Comparison of ENCODE assay signal across 9 cellular contexts in genomic region chr11:130636672-130637463, GRCh38.
A peak's percentile ranks its signal among the peaks of the same experiment; 100 is the strongest.
DNase-seq lines count a peak whose midpoint lies in the region; ATAC-seq and TF ChIP-seq lines count a peak whose summit lies in the region.
"Had no signal": no experiment of that assay in that cellular context is flagged by ENCODE, and none has a peak within 500 bp of the region (broad histone marks: within the 10 kb centered on the region; RNA-seq: fewer than 3 reads in every experiment).

No MANE protein-coding gene starts in this region.

- TF ChIP-seq CTCF in mammary epithelial cell (conservative IDR thresholded peaks at IDR 0.05 in 1 of 2, IDR thresholded peaks at IDR 0.05 in 1 of 2; ENCODE audit: extremely low read depth in 1 of 2, insufficient read depth in 1 of 2, low read depth in 1 of 2, low read length in 2 of 2) (no peak), upper lobe of right lung (IDR thresholded peaks at IDR 0.05) (no peak)

- POLR2A ChIA-PET in activated CD4-positive, alpha-beta T cell treated with anti-CD3 and anti-CD28 coated beads for 36 hours (lab: Charles Lee), result no interaction called here

- no peaks in the 10 kb centered on the region for H3K36me3 Mint-ChIP-seq in activated CD4-positive, alpha-beta T cell treated with anti-CD3 and anti-CD28 coated beads for 36 hours (ENCODE audit: low read depth)

- intact Hi-C loops in activated CD4-positive, alpha-beta T cell treated with anti-CD3 and anti-CD28 coated beads for 36 hours (cut with DNase I, micrococcal nuclease), result loop anchor here in 1 of 2 experiments (10.0 kb wide), 1 partner anchor 202 kb away; no protein-coding TSS in a partner anchor
- intact Hi-C loops in mammary epithelial cell (cut with micrococcal nuclease), result loop anchor here (2.0 to 10.0 kb wide), 3 partner anchors 36 to 210 kb away; no protein-coding TSS in a partner anchor
- intact Hi-C loops in upper lobe of right lung (cut with DNase I), result no loop called here

- BruUV-seq in mammary epithelial cell (replicated peaks; lab: Mats Ljungman, UMichigan), result no TSS peak

- H3K27ac Mint-ChIP-seq in activated CD4-positive, alpha-beta T cell treated with anti-CD3 and anti-CD28 coated beads for 36 hours, result no peak overlapping the region

- no peaks in the 10 kb centered on the region for H3K36me3 ChIP-seq in mammary epithelial cell (ENCODE audit: insufficient read depth, low read length)
- no peaks in the 10 kb centered on the region for H3K36me3 ChIP-seq in upper lobe of right lung
- H3K36me3 ChIP-seq: thoracic aorta had no signal

- in situ Hi-C loops in mammary epithelial cell (cut with MboI; ENCODE audit: low sequenced_read_pairs in 2 of 2), result no loop called here

- H4K20me1 ChIP-seq in mammary epithelial cell (ENCODE audit: insufficient read depth, low read length), result no peaks in the 10 kb centered on the region

- peaks cover 4% of the 10 kb centered on the region for H3K4me1 Mint-ChIP-seq in activated CD4-positive, alpha-beta T cell treated with anti-CD3 and anti-CD28 coated beads for 36 hours

- peak; percentile 69 for ATAC-seq in activated CD4-positive, alpha-beta T cell treated with anti-CD3 and anti-CD28 coated beads for 36 hours
- ATAC-seq in HG03575 (IDR thresholded peaks at IDR 0.05; ENCODE audit: extremely low read depth, insufficient number of reproducible peaks, low FRiP score, unreplicated experiment) (peak; percentile 43), upper lobe of right lung (peak; percentile 54)

- peak overlapping the region; percentile 71 for H3K4me2 ChIP-seq in mammary epithelial cell (ENCODE audit: insufficient read depth, low read depth, low read length)

- H3K9me3 ChIP-seq in mammary epithelial cell (replicated peaks; ENCODE audit: insufficient read depth, low read length), result no peaks in the 10 kb centered on the region
- H3K9me3 ChIP-seq in upper lobe of right lung, result no peaks in the 10 kb centered on the region
- H3K9me3 ChIP-seq: thoracic aorta had no signal

- peak overlapping the region; percentile 90 for H3K27ac ChIP-seq in mammary epithelial cell (ENCODE audit: insufficient read depth, low read depth, low read length)
- peak overlapping the region; percentile 1 for H3K27ac ChIP-seq in upper lobe of right lung
- H3K27ac ChIP-seq: thoracic aorta had no signal

- H3K4me1 ChIP-seq in mammary epithelial cell (ENCODE audit: insufficient read depth, low read length) (peaks cover 50% of the 10 kb centered on the region), upper lobe of right lung (peaks cover 16% of the 10 kb centered on the region)

- CTCF ChIA-PET in activated CD4-positive, alpha-beta T cell treated with anti-CD3 and anti-CD28 coated beads for 36 hours (lab: Charles Lee), result interaction anchor here (1.6 kb wide), 1 partner anchor 225 kb away, joined by 3 read pairs; no protein-coding TSS in a partner anchor
- CTCF ChIA-PET in mammary epithelial cell (lab: Charles Lee; ENCODE audit: low non-redundant PET), result no interaction called here

- H3K27me3 ChIP-seq in mammary epithelial cell (ENCODE audit: insufficient read depth, low read length), result no peaks in the 10 kb centered on the region
- H3K27me3 ChIP-seq in upper lobe of right lung, result no peaks in the 10 kb centered on the region

- dilution Hi-C loops in mammary epithelial cell (cut with HindIII; ENCODE audit: low sequenced_read_pairs), result loop anchor here (5.0 kb wide), 2 partner anchors 35 to 40 kb away; no protein-coding TSS in a partner anchor

- peak overlapping the region; percentile 18 for H2AFZ ChIP-seq in mammary epithelial cell (ENCODE audit: low read depth, low read length)

- H3K9ac ChIP-seq in mammary epithelial cell (ENCODE audit: insufficient read depth, low read length), result peak overlapping the region; percentile 82

- H3K4me3 Mint-ChIP-seq in activated CD4-positive, alpha-beta T cell treated with anti-CD3 and anti-CD28 coated beads for 36 hours, result no peak overlapping the region

- H3K4me3 ChIP-seq in mammary epithelial cell (replicated peaks in 1 of 3; ENCODE audit: insufficient read depth in 1 of 3, low read depth in 2 of 3, low read length in 3 of 3) (no peak overlapping the region), upper lobe of right lung (no peak overlapping the region)
- H3K4me3 ChIP-seq: thoracic aorta had no signal

- DNase-seq in activated CD4-positive, alpha-beta T cell treated with anti-CD3 and anti-CD28 coated beads for 36 hours, result no peak
- no peak for DNase-seq in activated CD4-positive, alpha-beta T cell treated with anti-CD3 and anti-CD28 coated beads, Interleukin-2, amount 50 U/mL, for 4 hours
- peak; percentile 95 for DNase-seq in mammary epithelial cell
- DNase-seq in upper lobe of right lung, result no peak
- DNase-seq in SIG-M5 treated with dmso at 0.1 percent for 504 hours (lab: John Stamatoyannopoulos, UW; ENCODE audit: unreplicated experiment), result no peak
- no peak for DNase-seq in NCI-H1048 (lab: John Stamatoyannopoulos, UW)
- DNase-seq in stimulated activated CD4-positive, alpha-beta T cell treated with anti-CD3 and anti-CD28 coated beads, Interleukin-4, amount 100 ng/mL, for 24 hours, result no peak

- H3K9me3 Mint-ChIP-seq in activated CD4-positive, alpha-beta T cell treated with anti-CD3 and anti-CD28 coated beads for 36 hours (ENCODE audit: low read depth), result no peaks in the 10 kb centered on the region

- WGBS in mammary epithelial cell (ENCODE audit: low coverage, missing lambda C conversion rate), result 15% methylated on average over 10 of the region's 10 CpGs

- no peaks in the 10 kb centered on the region for H3K79me2 ChIP-seq in mammary epithelial cell (ENCODE audit: insufficient read depth, low read length)

- peaks cover 20% of the 10 kb centered on the region for H3K27me3 Mint-ChIP-seq in activated CD4-positive, alpha-beta T cell treated with anti-CD3 and anti-CD28 coated beads for 36 hours
